ENCODE assay signal across 24 cellular contexts in genomic region chr10:33535866-33536265, GRCh38.
"Had no signal": no experiment of that assay in that cellular context is flagged by ENCODE, and none has a peak within 500 bp of the region (broad histone marks: within the 10 kb centered on the region; RNA-seq: fewer than 3 reads in every experiment).

No MANE protein-coding gene starts in this region.

- H3K9me3 ChIP-seq: ovary, psoas muscle, right lobe of liver, sigmoid colon, stomach, thoracic aorta, thyroid gland, tibial nerve, upper lobe of left lung, vagina had no signal

- H3K9ac ChIP-seq: neural progenitor cell, parathyroid adenoma had no signal

- DNase-seq: occipital lobe; ovary; posterior cingulate gyrus; psoas muscle; right cardiac atrium; right lobe of liver; sigmoid colon; small intestine; stimulated activated CD4-positive, alpha-beta T cell treated with anti-CD3 and anti-CD28 coated beads, Interleukin-15, amount 100 ng/mL, for 24 hours; stimulated activated CD4-positive, alpha-beta T cell treated with anti-CD3 and anti-CD28 coated beads, Interleukin-2, amount 100 ng/mL, for 24 hours; stimulated activated CD4-positive, alpha-beta T cell treated with anti-CD3 and anti-CD28 coated beads, Interleukin-2, amount 100 ng/mL, for 48 hours; stimulated activated CD4-positive, alpha-beta T cell treated with anti-CD3 and anti-CD28 coated beads, Interleukin-4, amount 100 ng/mL, for 24 hours; stimulated activated naive B cell treated with anti-CD40 and anti-IgM and Interleukin-4, amounts not matched to agents 10 μg/mL and 1 μg/mL and 100 μg/mL, for 72 hours; stimulated activated naive CD4-positive, alpha-beta T cell treated with Interleukin-2 at 50 U/mL for 16 hours; stomach; thyroid gland; trophoblast cell; upper lobe of left lung had no signal

- H3K36me3 ChIP-seq: neural progenitor cell, ovary, right lobe of liver, sigmoid colon, stomach, thoracic aorta, thyroid gland, tibial nerve, upper lobe of left lung, vagina had no signal

- H3K4me3 ChIP-seq: neural progenitor cell, ovary, psoas muscle, right lobe of liver, sigmoid colon, stomach, thoracic aorta, thyroid gland, tibial nerve, upper lobe of left lung, vagina had no signal

- H3K79me2 ChIP-seq: parathyroid adenoma had no signal

- ATAC-seq: psoas muscle; right cardiac atrium; right lobe of liver; stimulated activated effector memory CD8-positive, alpha-beta T cell treated with anti-CD3 and anti-CD28 coated beads, Interleukin-12 subunit alpha, Interleukin-12 subunit beta, amount 100 ng/mL, for 72 hours; stimulated activated naive B cell treated with anti-CD40 and anti-IgM and Interleukin-4, amounts not matched to agents 10 μg/mL and 1 μg/mL and 100 μg/mL, for 72 hours had no signal

- H3K27ac ChIP-seq: neural progenitor cell, ovary, parathyroid adenoma, psoas muscle, right lobe of liver, sigmoid colon, stomach, thoracic aorta, thyroid gland, tibial nerve, upper lobe of left lung, vagina had no signal

- H3K27me3 ChIP-seq: neural progenitor cell, ovary, right lobe of liver, sigmoid colon, stomach, thyroid gland, tibial nerve, upper lobe of left lung, vagina had no signal

- H2AFZ ChIP-seq: neural progenitor cell, parathyroid adenoma had no signal

- H3K4me2 ChIP-seq: neural progenitor cell had no signal

- H3K4me1 ChIP-seq: neural progenitor cell, parathyroid adenoma, psoas muscle, right lobe of liver, sigmoid colon, stomach, thyroid gland, tibial nerve, upper lobe of left lung, vagina had no signal
